ENCODE assay signal across 2 cellular contexts in genomic region chr17:68518063-68518815, GRCh38.
A peak's percentile ranks its signal among the peaks of the same experiment; 100 is the strongest.
TF ChIP-seq lines count a peak whose summit lies in the region.

No MANE protein-coding gene starts in this region.

TF ChIP-seq in A549, 52 proteins besides CTCF, POLR2A, EP300 and RAD21 (continued from another document):
- TF ChIP-seq PHF8 (IDR thresholded peaks at IDR 0.05; ENCODE audit: borderline replicate concordance, low read depth) (no peak), HOXA7 (CRISPR knock-in tag; IDR thresholded peaks at IDR 0.05) (peak; percentile 33; the same call in 1 of the 2 replicates), ZFP36 (IDR thresholded peaks at IDR 0.05; ENCODE audit: borderline replicate concordance, partially characterized antibody) (peak; percentile 51), BCL3 (IDR thresholded peaks at IDR 0.05) (no peak)
- TF ChIP-seq, protein P1, sequence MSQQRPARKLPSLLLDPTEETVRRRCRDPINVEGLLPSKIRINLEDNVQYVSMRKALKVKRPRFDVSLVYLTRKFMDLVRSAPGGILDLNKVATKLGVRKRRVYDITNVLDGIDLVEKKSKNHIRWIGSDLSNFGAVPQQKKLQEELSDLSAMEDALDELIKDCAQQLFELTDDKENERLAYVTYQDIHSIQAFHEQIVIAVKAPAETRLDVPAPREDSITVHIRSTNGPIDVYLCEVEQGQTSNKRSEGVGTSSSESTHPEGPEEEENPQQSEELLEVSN (IDR thresholded peaks at IDR 0.05; ENCODE audit: borderline replicate concordance, low read depth): no peak

TF ChIP-seq in K562, 482 proteins besides CTCF, POLR2A, EP300 and RAD21 (continued from another document):
- peak; percentile 58 for TF ChIP-seq ZFP36 (IDR thresholded peaks at IDR 0.05; ENCODE audit: low read depth, low read length, partially characterized antibody)
